Comparison of ENCODE assay signal across 12 cellular contexts in the genomic region with DNA sequence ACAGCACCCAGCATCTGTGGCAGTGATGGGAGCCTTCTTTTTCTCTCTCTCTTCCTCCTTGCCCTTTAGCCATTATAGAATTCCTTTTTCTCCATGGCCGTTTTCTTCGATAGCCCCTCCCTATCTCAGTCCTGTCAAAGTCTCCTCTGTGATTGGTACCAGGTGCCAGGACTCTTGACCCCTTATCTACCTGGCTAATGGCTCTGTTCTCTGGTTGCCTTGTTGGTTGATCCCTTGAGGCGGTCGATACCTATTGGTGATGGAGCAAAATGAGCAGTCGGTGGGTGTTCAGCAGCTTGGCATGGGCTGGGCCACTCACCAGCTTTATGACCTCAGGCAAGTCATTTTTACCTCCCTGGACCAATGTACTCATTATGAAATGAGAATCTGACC. TPM values are rescaled to one million over a fixed set of nuclear protein-coding genes. Genes with fewer than 3 reads are reported as not detected.
DNase-seq lines count a peak whose midpoint lies in the region; ATAC-seq and TF ChIP-seq lines count a peak whose summit lies in the region.
"Had no signal": no experiment of that assay in that cellular context is flagged by ENCODE, and none has a peak within 500 bp of the region (broad histone marks: within the 10 kb centered on the region; RNA-seq: fewer than 3 reads in every experiment).

No MANE protein-coding gene starts in this region.

- H3K4me1 Mint-ChIP-seq in activated naive CD4-positive, alpha-beta T cell treated with anti-CD3 and anti-CD28 coated beads, Interleukin-2, amount 50 U/mL, for 24 hours, result peaks cover 37% of the 10 kb centered on the region
- H3K4me1 Mint-ChIP-seq in activated CD4-positive, alpha-beta memory T cell treated with anti-CD3 and anti-CD28 coated beads, Interleukin-2, amount 10 ng/mL, durations not matched to agents 7 days and 5 days, result peaks cover 63% of the 10 kb centered on the region

- no peak overlapping the region for H3K9ac ChIP-seq in iPS-18a (ENCODE audit: low read length)

- H3K4me1 ChIP-seq in iPS-18a (ENCODE audit: control insufficient read depth, low read depth, low read length) (peaks cover 53% of the 10 kb centered on the region), stomach (peaks cover 16 to 54% (median 42%) of the 10 kb centered on the region in 4 donors)

- H3K4me3 ChIP-seq in iPS-18a (ENCODE audit: low read length), result peak overlapping the region; percentile 81
- peak overlapping the region; percentile 13 to 75 (median 66) for H3K4me3 ChIP-seq in stomach

- H3K36me3 Mint-ChIP-seq in activated naive CD4-positive, alpha-beta T cell treated with anti-CD3 and anti-CD28 coated beads, Interleukin-2, amount 50 U/mL, for 24 hours, result peaks cover 8% of the 10 kb centered on the region
- peaks cover 40% of the 10 kb centered on the region for H3K36me3 Mint-ChIP-seq in activated CD4-positive, alpha-beta memory T cell treated with anti-CD3 and anti-CD28 coated beads, Interleukin-2, amount 10 ng/mL, durations not matched to agents 7 days and 5 days (ENCODE audit: low read depth)

- TF ChIP-seq EP300 in stomach (IDR thresholded peaks at IDR 0.05), result no peak

- H3K27me3 ChIP-seq in iPS-18a (ENCODE audit: control insufficient read depth, insufficient read depth, low read length), result peaks cover 43% of the 10 kb centered on the region
- H3K27me3 ChIP-seq in stomach, result peaks cover 4 to 25% (median 16%) of the 10 kb centered on the region in 3 donors

- no peak for DNase-seq in activated naive CD4-positive, alpha-beta T cell treated with Interleukin-2 at 50 U/mL for 16 hours
- DNase-seq in activated CD4-positive, alpha-beta memory T cell treated with anti-CD3 and anti-CD28 coated beads, Interleukin-2, amount 10 ng/mL, durations not matched to agents 7 days and 5 days, result no peak
- DNase-seq in stomach (no peak), NCI-H2171 treated with DMSO at 0.1 percent for 48 hours (lab: John Stamatoyannopoulos, UW) (no peak)
- DNase-seq: COR-L47, esophagus squamous epithelium, NCI-H1092, OCI-M1 had no signal

- 80 to 87% (median 84%) methylated on average over 5 of the region's 5 CpGs for WGBS in stomach, 5 donors

- POLR2A ChIA-PET in activated CD4-positive, alpha-beta memory T cell treated with anti-CD3 and anti-CD28 coated beads, Interleukin-2, amount 10 ng/mL, durations not matched to agents 7 days and 5 days (lab: Charles Lee), result interaction anchor here (1.0 to 2.2 kb wide), 4 partner anchors 10 to 181 kb away, joined by 3 to 6 read pairs (median 4); a partner anchor contains a TSS

- CTCF ChIA-PET in activated CD4-positive, alpha-beta memory T cell treated with anti-CD3 and anti-CD28 coated beads, Interleukin-2, amount 10 ng/mL, durations not matched to agents 7 days and 5 days (lab: Charles Lee), result interaction anchor here (1.5 kb wide), 1 partner anchor 31 kb away, joined by 3 read pairs; no protein-coding TSS in a partner anchor

- peaks cover 5% of the 10 kb centered on the region for H3K36me3 ChIP-seq in iPS-18a (ENCODE audit: control insufficient read depth, low read depth, low read length)
- peaks cover 6 to 11% (median 7%) of the 10 kb centered on the region in 4 donors for H3K36me3 ChIP-seq in stomach

- H3K4me3 Mint-ChIP-seq in activated naive CD4-positive, alpha-beta T cell treated with anti-CD3 and anti-CD28 coated beads, Interleukin-2, amount 50 U/mL, for 24 hours, result peak overlapping the region; percentile 95
- peak overlapping the region; percentile 95 for H3K4me3 Mint-ChIP-seq in activated CD4-positive, alpha-beta memory T cell treated with anti-CD3 and anti-CD28 coated beads, Interleukin-2, amount 10 ng/mL, durations not matched to agents 7 days and 5 days

- H3K27ac ChIP-seq in iPS-18a (ENCODE audit: low read length) (no peak overlapping the region), stomach (no peak overlapping the region)

- peak overlapping the region; percentile 20 for H3K27ac Mint-ChIP-seq in activated naive CD4-positive, alpha-beta T cell treated with anti-CD3 and anti-CD28 coated beads, Interleukin-2, amount 50 U/mL, for 24 hours
- H3K27ac Mint-ChIP-seq in activated CD4-positive, alpha-beta memory T cell treated with anti-CD3 and anti-CD28 coated beads, Interleukin-2, amount 10 ng/mL, durations not matched to agents 7 days and 5 days, result no peak overlapping the region

- TF ChIP-seq CTCF in stomach (IDR thresholded peaks at IDR 0.05), result no peak

- intact Hi-C loops in stomach (cut with DNase I; ENCODE audit: low total_unique reads), result no loop called here

- no peaks in the 10 kb centered on the region for H3K9me3 Mint-ChIP-seq in activated naive CD4-positive, alpha-beta T cell treated with anti-CD3 and anti-CD28 coated beads, Interleukin-2, amount 50 U/mL, for 24 hours
- no peaks in the 10 kb centered on the region for H3K9me3 Mint-ChIP-seq in activated CD4-positive, alpha-beta memory T cell treated with anti-CD3 and anti-CD28 coated beads, Interleukin-2, amount 10 ng/mL, durations not matched to agents 7 days and 5 days

- no peak for TF ChIP-seq POLR2A in stomach (IDR thresholded peaks at IDR 0.05)

- ATAC-seq in HG02623 (IDR thresholded peaks at IDR 0.05; ENCODE audit: unreplicated experiment) (no peak), HG02588 (IDR thresholded peaks at IDR 0.05; ENCODE audit: unreplicated experiment) (no peak)

- peaks cover 29% of the 10 kb centered on the region for H3K27me3 Mint-ChIP-seq in activated naive CD4-positive, alpha-beta T cell treated with anti-CD3 and anti-CD28 coated beads, Interleukin-2, amount 50 U/mL, for 24 hours
- peaks cover 20% of the 10 kb centered on the region for H3K27me3 Mint-ChIP-seq in activated CD4-positive, alpha-beta memory T cell treated with anti-CD3 and anti-CD28 coated beads, Interleukin-2, amount 10 ng/mL, durations not matched to agents 7 days and 5 days

- H3K9me3 ChIP-seq in iPS-18a (ENCODE audit: control insufficient read depth, low read depth, low read length) (no peaks in the 10 kb centered on the region), stomach (no peaks in the 10 kb centered on the region)
- H3K9me3 ChIP-seq: esophagus squamous epithelium had no signal

RNA-seq across cellular contexts. Expression of a gene that starts 2.0 kb away (rescaled TPM):
- total RNA-seq in activated CD4-positive, alpha-beta memory T cell treated with anti-CD3 and anti-CD28 coated beads, Interleukin-2, amount 10 ng/mL, durations not matched to agents 7 days and 5 days, result 10 to 100 TPM; 21.6 to 21.8 TPM
- 10 to 100 TPM in 4 of 5 donors, not detected in 1; 14.0 to 59.8 (median 24.3) TPM for total RNA-seq in stomach
- polyA plus RNA-seq in stomach, result 10 to 100 TPM; 19.9 to 60.2 (median 33.0) TPM
